In genomic region chr5:168110384-168110783, GRCh38 we compare ENCODE assay signal across 25 cellular contexts.
"Had no signal": no experiment of that assay in that cellular context is flagged by ENCODE, and none has a peak within 500 bp of the region (broad histone marks: within the 10 kb centered on the region; RNA-seq: fewer than 3 reads in every experiment).

No MANE protein-coding gene starts in this region.

- H3K4me1 ChIP-seq: esophagus squamous epithelium, lower lobe of right lung, parathyroid adenoma, right lobe of liver, testis, tibial artery, upper lobe of left lung had no signal

- ATAC-seq: effector memory CD8-positive, alpha-beta T cell; heart right ventricle; left ventricle myocardium superior; lower lobe of right lung; natural killer cell; right lobe of liver; stimulated activated memory B cell treated with anti-CD40 and anti-IgM and Interleukin-4, amounts not matched to agents 10 μg/mL and 1 μg/mL and 100 μg/mL, for 72 hours; stimulated activated naive CD8-positive, alpha-beta T cell treated with anti-CD3 and anti-CD28 coated beads, Interleukin-15, Interleukin-2, amounts not matched to agents 100 U/mL and 50 U/mL, for 24 hours had no signal

- H3K27ac ChIP-seq: coronary artery, esophagus squamous epithelium, heart right ventricle, lower lobe of right lung, neutrophil, parathyroid adenoma, right lobe of liver, testis, tibial artery, upper lobe of left lung had no signal

- H3K27me3 ChIP-seq: esophagus squamous epithelium, heart right ventricle, right lobe of liver, testis, upper lobe of left lung had no signal

- H3K79me2 ChIP-seq: parathyroid adenoma had no signal

- DNase-seq: dermis blood vessel endothelial cell; effector memory CD8-positive, alpha-beta T cell; erythroblast; esophagus squamous epithelium; foreskin melanocyte; glutamatergic neuron; heart right ventricle; hippocampal formation; left ventricle myocardium superior; lower lobe of right lung; natural killer cell; right lobe of liver; small intestine; stimulated activated CD4-positive, alpha-beta T cell treated with anti-CD3 and anti-CD28 coated beads, Interleukin-12 subunit alpha, Interleukin-12 subunit beta, amount 100 ng/mL, for 4 hours; stimulated activated CD4-positive, alpha-beta T cell treated with anti-CD3 and anti-CD28 coated beads, Interleukin-1b, Interleukin-23, amount 100 ng/mL, for 48 hours; stimulated activated CD4-positive, alpha-beta T cell treated with anti-CD3 and anti-CD28 coated beads, Interleukin-4, amount 100 ng/mL, for 24 hours; stimulated activated naive CD8-positive, alpha-beta T cell treated with anti-CD3 and anti-CD28 coated beads, Interleukin-15, Interleukin-2, amounts not matched to agents 100 U/mL and 50 U/mL, for 24 hours; substantia nigra; testis; tibial artery; upper lobe of left lung had no signal

- H3K36me3 ChIP-seq: esophagus squamous epithelium, lower lobe of right lung, neutrophil, right lobe of liver, tibial artery, upper lobe of left lung had no signal

- H3K4me3 ChIP-seq: coronary artery, esophagus squamous epithelium, heart right ventricle, lower lobe of right lung, right lobe of liver, testis, tibial artery, upper lobe of left lung had no signal

- H3K9ac ChIP-seq: parathyroid adenoma had no signal
